8 cellular contexts compared by ENCODE assay signal in genomic region chr12:112096070-112096469, GRCh38. TPM values are rescaled to one million over a fixed set of nuclear protein-coding genes. Genes with fewer than 3 reads are reported as not detected.
A peak's percentile ranks its signal among the peaks of the same experiment; 100 is the strongest.
DNase-seq lines count a peak whose midpoint lies in the region; ATAC-seq and TF ChIP-seq lines count a peak whose summit lies in the region.

No MANE protein-coding gene starts in this region.

- H3K9me3 ChIP-seq in heart right ventricle = no peaks in the 10 kb centered on the region
- no peaks in the 10 kb centered on the region for H3K9me3 ChIP-seq in esophagus squamous epithelium
- no peaks in the 10 kb centered on the region for H3K9me3 ChIP-seq in WERI-Rb-1 (ENCODE audit: severe bottlenecking)

- DNase-seq in GM10248 (ENCODE audit: extremely low spot score) = peak; percentile 71
- DNase-seq in NOMO-1 treated with DMSO at 0.1 percent for 48 hours (lab: John Stamatoyannopoulos, UW; ENCODE audit: unreplicated experiment) = peak; percentile 73
- DNase-seq in heart right ventricle = no peak
- no peak for DNase-seq in esophagus squamous epithelium (lab: John Stamatoyannopoulos, UW)
- no peak for DNase-seq in WERI-Rb-1
- no peak for DNase-seq in iPS-NIHi7 (ENCODE audit: extremely low spot score)

- CTCF ChIA-PET in GM10248 (lab: Yijun Ruan, JAX) = interaction anchor here (1.6 to 2.8 kb wide), 2 partner anchors 10 to 12 kb away, joined by 7 to 10 read pairs; partner anchors contain the start of gene NAA25

- ATAC-seq in GM21619 (IDR thresholded peaks at IDR 0.05; ENCODE audit: unreplicated experiment) (peak; percentile 72), heart right ventricle (peak in 5 of 8 donors; percentile 33 to 81 (median 63)), esophagus mucosa (no peak)

- H3K4me3 ChIP-seq in heart right ventricle (no peak overlapping the region), esophagus squamous epithelium (no peak overlapping the region), WERI-Rb-1 (ENCODE audit: low read depth, low read length) (no peak overlapping the region)

- no peak for TF ChIP-seq POLR2A in esophagus squamous epithelium (IDR thresholded peaks at IDR 0.05)

- H3K27me3 ChIP-seq in heart right ventricle (no peaks in the 10 kb centered on the region), esophagus squamous epithelium (no peaks in the 10 kb centered on the region), WERI-Rb-1 (ENCODE audit: insufficient read depth, low read depth, severe bottlenecking) (no peaks in the 10 kb centered on the region)

- H3K4me1 ChIP-seq in heart right ventricle = peaks cover 0 to 25% (median 11%) of the 10 kb centered on the region in 9 donors
- peaks cover 0 to 39% (median 10%) of the 10 kb centered on the region in 3 donors for H3K4me1 ChIP-seq in esophagus squamous epithelium

- TF ChIP-seq CTCF in GM10248 (IDR thresholded peaks at IDR 0.05; ENCODE audit: control extremely low read depth, extremely low read depth, low read depth, missing control alignments) (no peak), heart right ventricle (IDR thresholded peaks at IDR 0.05) (no peak), esophagus squamous epithelium (IDR thresholded peaks at IDR 0.05) (no peak), WERI-Rb-1 (IDR thresholded peaks at IDR 0.05; ENCODE audit: low read depth, low read length) (no peak)

- POLR2A ChIA-PET in GM10248 (lab: Yijun Ruan, JAX) = interaction anchor here (1.8 kb wide), 1 partner anchor 30 kb away, joined by 6 read pairs; the partner anchor contains the start of gene TRAFD1

- H3K36me3 ChIP-seq in heart right ventricle (peaks cover 0 to 76% (median 24%) of the 10 kb centered on the region in 9 donors), esophagus squamous epithelium (peaks cover 0 to 94% (median 13%) of the 10 kb centered on the region in 3 donors), WERI-Rb-1 (peaks cover 72% of the 10 kb centered on the region)

- intact Hi-C loops in heart right ventricle (cut with DNase I) (no loop called here), esophagus squamous epithelium (cut with DNase I) (no loop called here)

- H3K27ac ChIP-seq in heart right ventricle = peak overlapping the region in 4 of 10 donors; percentile 11 to 41 (median 21)
- peak overlapping the region in 2 of 4 donors; percentile 26 to 42 for H3K27ac ChIP-seq in esophagus squamous epithelium
- H3K27ac ChIP-seq in WERI-Rb-1 = no peak overlapping the region

RNA-seq across cellular contexts. Expression of gene NAA25, which starts 12.5 kb away (rescaled TPM):
- total RNA-seq in heart right ventricle = 10 to 100 TPM; 12.1 to 26.3 (median 18.3) TPM
- 1 to 10 TPM; 3.6 to 8.2 TPM for polyA plus RNA-seq in heart right ventricle
- 18.6 TPM for total RNA-seq in esophagus mucosa
- 10 to 100 TPM; 12.6 to 36.6 (median 26.4) TPM for total RNA-seq in esophagus squamous epithelium

RNA-seq across cellular contexts. Expression of gene TRAFD1, which starts 29.3 kb away (rescaled TPM):
- total RNA-seq in heart right ventricle (10 to 100 TPM; 14.7 to 72.5 (median 27.7) TPM), esophagus mucosa (24.0 TPM), esophagus squamous epithelium (10 to 100 TPM; 37.0 to 56.9 (median 44.4) TPM)
- 10 to 100 TPM in 1 of 2 donors, 1 to 10 TPM in 1; 7.8 to 18.1 TPM for polyA plus RNA-seq in heart right ventricle

Comparison
In these comparisons a context has a peak if more than half of its experiments do, and no peak if none do; other contexts are left out.
1. DNase-seq: peak in GM10248 (single experiment) and NOMO-1 treated with DMSO at 0.1 percent for 48 hours (single experiment); none in heart right ventricle (0 of 2), esophagus squamous epithelium (single experiment), WERI-Rb-1 (single experiment) and iPS-NIHi7 (single experiment).